12 cellular contexts compared by ENCODE assay signal in genomic region chr1:13893456-13893855, GRCh38.
DNase-seq lines count a peak whose midpoint lies in the region; ATAC-seq, FAIRE-seq and TF ChIP-seq lines count a peak whose summit lies in the region.
"Had no signal": no experiment of that assay in that cellular context is flagged by ENCODE, and none has a peak within 500 bp of the region (broad histone marks: within the 10 kb centered on the region; RNA-seq: fewer than 3 reads in every experiment).

No MANE protein-coding gene starts in this region.

- H3K27me3 ChIP-seq in Peyer's patch (no peaks in the 10 kb centered on the region), tibial artery (peaks cover 0 to 69% of the 10 kb centered on the region in 2 donors)

- TF ChIP-seq POLR2A in Peyer's patch (IDR thresholded peaks at IDR 0.05) (no peak), H54 (IDR thresholded peaks at IDR 0.05; ENCODE audit: low read depth, low read length) (no peak)

- H3K36me3 ChIP-seq in Peyer's patch (no peaks in the 10 kb centered on the region), tibial artery (no peaks in the 10 kb centered on the region)

- no peaks in the 10 kb centered on the region for H3K36me3 Mint-ChIP-seq in nephron progenitor cell (ENCODE audit: low read depth)

- H3K27me3 Mint-ChIP-seq in nephron progenitor cell (ENCODE audit: low read depth, poor library complexity) = peaks cover 53% of the 10 kb centered on the region

- H3K4me1 ChIP-seq in Peyer's patch (peaks cover 0 to 10% (median 0%) of the 10 kb centered on the region in 4 donors), tibial artery (peaks cover 0 to 20% (median 15%) of the 10 kb centered on the region in 4 donors)

- DNase-seq in Peyer's patch = no peak
- DNase-seq in fibroblast of gingiva (ENCODE audit: low read depth) = peak; percentile 19
- DNase-seq in nephron progenitor cell = no peak
- no peak for DNase-seq in tibial artery
- DNase-seq in H54 (ENCODE audit: insufficient read length, low spot score) = no peak
- no peak for DNase-seq in kidney tubule cell (ENCODE audit: low spot score)
- DNase-seq: activated T-cell treated with anti-CD3 and anti-CD28 coated beads, Interleukin-2, amount 50 U/mL, for 24 hours; DND-41; stimulated activated CD4-positive, alpha-beta T cell treated with anti-CD3 and anti-CD28 coated beads, Interleukin-2, amount 100 ng/mL, for 48 hours had no signal

- H3K27ac ChIP-seq in Peyer's patch (no peak overlapping the region), tibial artery (no peak overlapping the region)

- H3K9me3 ChIP-seq in Peyer's patch = no peaks in the 10 kb centered on the region
- H3K9me3 ChIP-seq in tibial artery = no peaks in the 10 kb centered on the region

- intact Hi-C loops in tibial artery (cut with DNase I; ENCODE audit: low total_unique reads) = no loop called here

- FAIRE-seq in H54 (lab: Jason Lieb, UNC) = no peak
- FAIRE-seq: bronchial epithelial cell, K562 had no signal

- TF ChIP-seq CTCF in Peyer's patch (IDR thresholded peaks at IDR 0.05) (no peak), nephron progenitor cell (IDR thresholded peaks at IDR 0.05) (no peak), tibial artery (IDR thresholded peaks at IDR 0.05) (no peak)

- peaks cover 24% of the 10 kb centered on the region for H3K4me1 Mint-ChIP-seq in nephron progenitor cell

- H3K4me3 ChIP-seq in Peyer's patch (peak overlapping the region in 3 of 4 donors; percentile 17 to 66 (median 60)), tibial artery (peak overlapping the region; percentile 38 to 49)
- H3K4me3 ChIP-seq: K562 had no signal

- H3K27ac Mint-ChIP-seq in nephron progenitor cell = no peak overlapping the region
- H3K27ac Mint-ChIP-seq: activated T-cell treated with anti-CD3 and anti-CD28 coated beads, Interleukin-2, amount 50 U/mL, for 24 hours had no signal

- H3K4me3 Mint-ChIP-seq in nephron progenitor cell = peak overlapping the region; percentile 84
- H3K4me3 Mint-ChIP-seq: activated T-cell treated with anti-CD3 and anti-CD28 coated beads, Interleukin-2, amount 50 U/mL, for 24 hours had no signal

- ATAC-seq in GM21367 (IDR thresholded peaks at IDR 0.05; ENCODE audit: unreplicated experiment) = no peak
- ATAC-seq: K562 had no signal

- H3K9me3 Mint-ChIP-seq in nephron progenitor cell = peaks cover 16% of the 10 kb centered on the region
- H3K9me3 Mint-ChIP-seq: activated T-cell treated with anti-CD3 and anti-CD28 coated beads, Interleukin-2, amount 50 U/mL, for 24 hours had no signal
